ENCODE assay signal across 8 cellular contexts in genomic region chr10:16828114-16828568, GRCh38. TPM values are rescaled to one million over a fixed set of nuclear protein-coding genes. Genes with fewer than 3 reads are reported as not detected.
A peak's percentile ranks its signal among the peaks of the same experiment; 100 is the strongest.
DNase-seq lines count a peak whose midpoint lies in the region; ATAC-seq, FAIRE-seq and TF ChIP-seq lines count a peak whose summit lies in the region.

No MANE protein-coding gene starts in this region.

- peak; percentile 74 for FAIRE-seq in D721Med (lab: Jason Lieb, UNC)

- H3K9me3 ChIP-seq in OCI-LY7 (ENCODE audit: low read length), result peaks cover under 1% of the 10 kb centered on the region; the same call in 1 of the 2 replicates
- H3K9me3 ChIP-seq in fibroblast of lung (ENCODE audit: control insufficient read depth, insufficient read depth, low read depth, low read length), result no peaks in the 10 kb centered on the region
- H3K9me3 ChIP-seq in tibial artery, result no peaks in the 10 kb centered on the region

- CTCF ChIA-PET in OCI-LY7 (lab: Charles Lee; ENCODE audit: unreplicated experiment), result no interaction called here

- no TSS peak for BruUV-seq in OCI-LY7 (replicated peaks; lab: Mats Ljungman, UMichigan)

- H3K9me2 ChIP-seq in OCI-LY7 (ENCODE audit: insufficient read depth, low read length), result no peaks in the 10 kb centered on the region

- intact Hi-C loops in OCI-LY7 (cut with micrococcal nuclease; ENCODE audit: unreplicated experiment), result loop anchor here (2.0 to 5.0 kb wide), 2 partner anchors 429 to 604 kb away; no protein-coding TSS in a partner anchor
- intact Hi-C loops in tibial artery (cut with DNase I; ENCODE audit: low total_unique reads), result no loop called here

- H3K36me3 ChIP-seq in OCI-LY7 (ENCODE audit: insufficient read depth, low read length), result no peaks in the 10 kb centered on the region
- no peaks in the 10 kb centered on the region for H3K36me3 ChIP-seq in fibroblast of lung (ENCODE audit: control insufficient read depth, insufficient read depth, low read length)
- no peaks in the 10 kb centered on the region for H3K36me3 ChIP-seq in tibial artery

- no peak overlapping the region for H3K4me3 ChIP-seq in OCI-LY7 (ENCODE audit: low read depth, low read length, poor library complexity, severe bottlenecking)
- no peak overlapping the region for H3K4me3 ChIP-seq in fibroblast of lung (replicated peaks in 1 of 4; ENCODE audit: control extremely low read depth in 1 of 4, insufficient read depth in 1 of 4, low read depth in 3 of 4, low read length in 4 of 4)
- peak overlapping the region; percentile 32 to 40 for H3K4me3 ChIP-seq in tibial artery

- H3K79me2 ChIP-seq in OCI-LY7 (ENCODE audit: insufficient read depth, low read depth, low read length) (no peaks in the 10 kb centered on the region), fibroblast of lung (ENCODE audit: control insufficient read depth, insufficient read depth, low read length) (no peaks in the 10 kb centered on the region)

- H3K4me1 ChIP-seq in OCI-LY7 (ENCODE audit: insufficient read depth, low read length, poor library complexity, severe bottlenecking), result no peaks in the 10 kb centered on the region
- H3K4me1 ChIP-seq in fibroblast of lung (ENCODE audit: control insufficient read depth, extremely low read depth, insufficient read depth, low read length), result peaks cover 11% of the 10 kb centered on the region
- peaks cover 0 to 36% (median 18%) of the 10 kb centered on the region in 4 donors for H3K4me1 ChIP-seq in tibial artery

- POLR2A ChIA-PET in OCI-LY7 (lab: Charles Lee), result no interaction called here

- H3K9ac ChIP-seq in fibroblast of lung (ENCODE audit: insufficient read depth, low read length), result no peak overlapping the region

- TF ChIP-seq CTCF in D721Med (IDR thresholded peaks at IDR 0.05; ENCODE audit: insufficient read depth, missing control alignments), result peak; percentile 68
- peak; percentile 76 for TF ChIP-seq CTCF in OCI-LY7 (conservative IDR thresholded peaks at IDR 0.05; ENCODE audit: low read length)
- TF ChIP-seq CTCF in fibroblast of lung (conservative IDR thresholded peaks at IDR 0.05 in 1 of 2, IDR thresholded peaks at IDR 0.05 in 1 of 2; ENCODE audit: low read depth in 1 of 2, low read length in 2 of 2), result peak; percentile 51 to 53
- TF ChIP-seq CTCF in neural crest cell (conservative IDR thresholded peaks at IDR 0.05), result peak; percentile 77
- peak; percentile 55 to 80 for TF ChIP-seq CTCF in tibial artery (IDR thresholded peaks at IDR 0.05)

- peaks cover 4% of the 10 kb centered on the region for H3K36me3 Mint-ChIP-seq in activated T-cell treated with anti-CD3 and anti-CD28 coated beads, Interleukin-2, amount 50 U/mL, for 4 hours (ENCODE audit: insufficient read depth)
- H3K36me3 Mint-ChIP-seq in neural crest cell (ENCODE audit: low read depth), result peaks cover 4% of the 10 kb centered on the region

- no peak overlapping the region for H3K4me3 Mint-ChIP-seq in activated T-cell treated with anti-CD3 and anti-CD28 coated beads, Interleukin-2, amount 50 U/mL, for 4 hours
- H3K4me3 Mint-ChIP-seq in neural crest cell, result no peak overlapping the region

- H3K27me3 Mint-ChIP-seq in activated T-cell treated with anti-CD3 and anti-CD28 coated beads, Interleukin-2, amount 50 U/mL, for 4 hours (ENCODE audit: low read depth), result no peaks in the 10 kb centered on the region
- H3K27me3 Mint-ChIP-seq in neural crest cell (ENCODE audit: low read depth), result no peaks in the 10 kb centered on the region

- H3K4me2 ChIP-seq in OCI-LY7 (ENCODE audit: low read length) (no peak overlapping the region), fibroblast of lung (ENCODE audit: extremely low read depth, insufficient read depth, low read length) (peak overlapping the region; percentile 20)

- H4K20me1 ChIP-seq in OCI-LY7 (ENCODE audit: insufficient read depth, low read length), result no peaks in the 10 kb centered on the region
- no peaks in the 10 kb centered on the region for H4K20me1 ChIP-seq in fibroblast of lung (ENCODE audit: control insufficient read depth, extremely low read depth, insufficient read depth, low read length)

- H3K27ac Mint-ChIP-seq in neural crest cell (ENCODE audit: unreplicated experiment), result no peak overlapping the region

- peak; percentile 84 for ATAC-seq in GM19467 (IDR thresholded peaks at IDR 0.05; ENCODE audit: unreplicated experiment)
- peak; percentile 71 to 88 for ATAC-seq in activated T-cell treated with anti-CD3 and anti-CD28 coated beads, Interleukin-2, amount 50 U/mL, for 4 hours

- peaks cover 2% of the 10 kb centered on the region for H3K4me1 Mint-ChIP-seq in activated T-cell treated with anti-CD3 and anti-CD28 coated beads, Interleukin-2, amount 50 U/mL, for 4 hours (ENCODE audit: low read depth)
- no peaks in the 10 kb centered on the region for H3K4me1 Mint-ChIP-seq in neural crest cell

- H2AFZ ChIP-seq in OCI-LY7 (ENCODE audit: low read length), result no peak overlapping the region
- no peak overlapping the region for H2AFZ ChIP-seq in fibroblast of lung (ENCODE audit: low read length)

- H3K27me3 ChIP-seq in fibroblast of lung (ENCODE audit: control insufficient read depth, insufficient read depth, low read length) (no peaks in the 10 kb centered on the region), tibial artery (no peaks in the 10 kb centered on the region)

- H3K27ac ChIP-seq in OCI-LY7 (ENCODE audit: low read depth, low read length, poor library complexity, severe bottlenecking) (no peak overlapping the region), fibroblast of lung (ENCODE audit: insufficient read depth, low read length) (no peak overlapping the region), tibial artery (peak overlapping the region; percentile 60 to 68)

- H3K9me3 Mint-ChIP-seq in activated T-cell treated with anti-CD3 and anti-CD28 coated beads, Interleukin-2, amount 50 U/mL, for 4 hours, result peaks cover 1% of the 10 kb centered on the region
- peaks cover 4% of the 10 kb centered on the region for H3K9me3 Mint-ChIP-seq in neural crest cell

- DNase-seq in D721Med (ENCODE audit: insufficient read length, low spot score), result no peak
- DNase-seq in HT1080 (ENCODE audit: low read depth), result peak; percentile 87
- peak; percentile 77 for DNase-seq in OCI-LY7 (ENCODE audit: low spot score)
- DNase-seq in activated T-cell treated with anti-CD3 and anti-CD28 coated beads, Interleukin-2, amount 50 U/mL, for 4 hours, result peak; percentile 56
- peak; percentile 74 to 85 for DNase-seq in fibroblast of lung (ENCODE audit: low read depth in 2 of 2)
- peak; percentile 75 for DNase-seq in neural crest cell (ENCODE audit: low read depth, low spot score)
- peak; percentile 39 to 77 for DNase-seq in tibial artery

RNA-seq across cellular contexts. Expression of gene RSU1, which starts 10.9 kb away (rescaled TPM):
- 42.5 and 69.9 TPM in 2 replicates for total RNA-seq in HT1080 (2014; rRNA removed; shearing (Covaris generic))
- polyA plus RNA-seq in HT1080 (2015; cell fraction: cytosol; rRNA removed), result 47.3 and 52.1 TPM in 2 replicates
- polyA plus RNA-seq in HT1080 (2015; cell fraction: nucleus; rRNA removed), result 55.1 and 56.4 TPM in 2 replicates
- total RNA-seq in OCI-LY7 (2014; rRNA removed; shearing (Covaris generic)), result 25.3 and 26.0 TPM in 2 replicates
- total RNA-seq in OCI-LY7 (2022) (31.1 and 34.8 TPM in 2 replicates), fibroblast of lung (28.5 and 46.9 TPM in 2 replicates), neural crest cell (32.8 and 33.7 TPM in 2 replicates)
- total RNA-seq in activated T-cell treated with anti-CD3 and anti-CD28 coated beads, Interleukin-2, amount 50 U/mL, for 4 hours, result 10 to 100 TPM; 34.7 to 45.7 (median 44.7) TPM
- 229 and 252 TPM in 2 replicates for polyA plus RNA-seq in fibroblast of lung
- polyA plus RNA-seq in fibroblast of lung (2012), result 115 and 137 TPM in 2 replicates
- 48.3 and 51.1 TPM in 2 replicates for polyA minus RNA-seq in fibroblast of lung (ENCODE audit: low replicate concordance)

Comparison
In these comparisons a context has a peak if more than half of its experiments do, and no peak if none do; other contexts are left out.
1. H3K27ac ChIP-seq: peak in tibial artery (2 of 2); none in OCI-LY7 (single experiment) and fibroblast of lung (single experiment).
2. H3K4me3 ChIP-seq: peak in tibial artery (2 of 2); none in OCI-LY7 (single experiment) and fibroblast of lung (0 of 4).
3. Peak in every context shown above with its lines, with median percentiles within 50 percentile points of each other: CTCF ChIP-seq.